1 cellular context compared by ENCODE assay signal in genomic region chr9:20269620-20270019, GRCh38.
TF ChIP-seq lines count a peak whose summit lies in the region.

No MANE protein-coding gene starts in this region.

TF ChIP-seq in GM23338, 12 proteins besides CTCF, POLR2A, EP300 and RAD21 (continued from another document):
- TF ChIP-seq ZNF114 (CRISPR knock-in tag; IDR thresholded peaks at IDR 0.05) = no peak
- TF ChIP-seq CREB1 (CRISPR knock-in tag; IDR thresholded peaks at IDR 0.05; ENCODE audit: low read depth) = no peak
- TF ChIP-seq NANOG (IDR thresholded peaks at IDR 0.05; ENCODE audit: borderline replicate concordance) = no peak
- no peak for TF ChIP-seq ZNF462 (CRISPR knock-in tag; IDR thresholded peaks at IDR 0.05)
- no peak for TF ChIP-seq STAT1 (IDR thresholded peaks at IDR 0.05; ENCODE audit: unreplicated experiment)
